In genomic region chr12:77725611-77726010, GRCh38 we compare ENCODE assay signal across 17 cellular contexts.
DNase-seq lines count a peak whose midpoint lies in the region; ATAC-seq and TF ChIP-seq lines count a peak whose summit lies in the region.
"Had no signal": no experiment of that assay in that cellular context is flagged by ENCODE, and none has a peak within 500 bp of the region (broad histone marks: within the 10 kb centered on the region; RNA-seq: fewer than 3 reads in every experiment).

No MANE protein-coding gene starts in this region.

- DNase-seq in A172 (ENCODE audit: low spot score) = peak; percentile 18
- DNase-seq in HCEC 1CT = peak; percentile 39
- peak; percentile 31 for DNase-seq in astrocyte of the cerebellum (ENCODE audit: low read depth)
- DNase-seq in iris pigment epithelial cell (ENCODE audit: low read depth) = peak; percentile 94
- no peak for DNase-seq in dermis blood vessel endothelial cell
- DNase-seq in activated CD4-positive, CD25-positive, alpha-beta regulatory T cell treated with anti-CD3 and anti-CD28 coated beads, Interleukin-2, amount 50 U/mL, for 72 hours = no peak
- DNase-seq: activated CD4-positive, alpha-beta T cell treated with anti-CD3 and anti-CD28 coated beads for 1 hour; Kasumi-1; NCI-H1694 treated with DMSO at 0.1 percent for 48 hours; NCI-H510A; nephron progenitor cell; Peyer's patch had no signal

- H3K4me3 ChIP-seq in astrocyte of the cerebellum (ENCODE audit: low read depth, low read length) = no peak overlapping the region
- H3K4me3 ChIP-seq: A549, hepatocyte, Peyer's patch had no signal

- ATAC-seq in GM18520 (IDR thresholded peaks at IDR 0.05; ENCODE audit: unreplicated experiment) = no peak
- ATAC-seq in GM19023 (IDR thresholded peaks at IDR 0.05; ENCODE audit: unreplicated experiment) = no peak
- ATAC-seq: A549; stimulated activated effector memory CD8-positive, alpha-beta T cell treated with anti-CD3 and anti-CD28 coated beads, Interleukin-12 subunit alpha, Interleukin-12 subunit beta, amount 100 ng/mL, for 72 hours had no signal

- no peak for TF ChIP-seq CTCF in astrocyte of the cerebellum (IDR thresholded peaks at IDR 0.05; ENCODE audit: low read depth, low read length, missing control alignments)

- in situ Hi-C loops in astrocyte of the cerebellum (cut with HindIII; ENCODE audit: low sequenced_read_pairs) = loop anchor here (5.0 kb wide), 1 partner anchor 202 kb away; no protein-coding TSS in a partner anchor

Comparison
In these comparisons a context has a peak if more than half of its experiments do, and no peak if none do; other contexts are left out.
1. DNase-seq: peak in A172 (single experiment), HCEC 1CT (single experiment), astrocyte of the cerebellum (single experiment) and iris pigment epithelial cell (single experiment); none in dermis blood vessel endothelial cell (single experiment) and activated CD4-positive, CD25-positive, alpha-beta regulatory T cell treated with anti-CD3 and anti-CD28 coated beads, Interleukin-2, amount 50 U/mL, for 72 hours (single experiment).